In the genomic region with DNA sequence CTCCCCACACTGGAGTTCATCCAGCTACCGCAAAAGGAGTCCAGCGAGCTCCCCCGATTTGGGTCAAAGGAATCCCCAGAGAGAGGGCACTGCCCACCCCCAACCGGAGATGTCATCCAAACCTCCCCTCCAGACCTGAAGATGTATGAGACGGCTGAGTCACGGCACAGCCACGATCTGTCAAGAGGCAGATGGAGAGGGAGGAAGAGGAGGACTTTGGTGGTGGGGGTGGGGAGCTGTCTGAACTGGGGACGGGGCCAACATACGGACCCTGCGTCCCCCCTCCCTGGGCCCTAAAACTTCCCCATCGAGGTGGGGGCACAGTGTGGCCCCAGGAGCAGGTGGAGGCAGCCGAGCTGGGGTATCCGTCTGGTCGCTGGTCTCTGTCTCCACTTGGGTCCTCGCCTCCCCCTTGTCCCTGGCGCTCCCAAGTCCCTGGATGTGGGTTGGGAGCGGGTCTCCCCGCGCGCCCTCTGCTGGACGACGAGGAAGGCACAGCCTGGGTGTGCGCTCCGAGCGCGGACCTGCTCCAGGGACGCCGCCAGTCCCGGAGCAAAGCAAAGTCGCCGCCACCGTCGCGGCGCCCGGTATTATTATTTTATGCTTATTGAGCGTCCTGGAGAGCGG, we compare ENCODE assay signal across 1 cellular context.
TF ChIP-seq lines count a peak whose summit lies in the region.

No MANE protein-coding gene starts in this region.

TF ChIP-seq in K562, 482 proteins besides CTCF, POLR2A, EP300 and RAD21 (continued from another document and continues in another):
- TF ChIP-seq, protein P1, sequence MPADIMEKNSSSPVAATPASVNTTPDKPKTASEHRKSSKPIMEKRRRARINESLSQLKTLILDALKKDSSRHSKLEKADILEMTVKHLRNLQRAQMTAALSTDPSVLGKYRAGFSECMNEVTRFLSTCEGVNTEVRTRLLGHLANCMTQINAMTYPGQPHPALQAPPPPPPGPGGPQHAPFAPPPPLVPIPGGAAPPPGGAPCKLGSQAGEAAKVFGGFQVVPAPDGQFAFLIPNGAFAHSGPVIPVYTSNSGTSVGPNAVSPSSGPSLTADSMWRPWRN (IDR thresholded peaks at IDR 0.05; ENCODE audit: low read depth): no peak
- peak; percentile 93 for TF ChIP-seq GATAD2A (IDR thresholded peaks at IDR 0.05)
- TF ChIP-seq FOXJ3 (CRISPR knock-in tag; IDR thresholded peaks at IDR 0.05): no peak
- TF ChIP-seq ZNF830 (CRISPR knock-in tag; IDR thresholded peaks at IDR 0.05): peak; percentile 82; the same call in 1 of the 2 replicates
- peak; percentile 72 for TF ChIP-seq HMGN3 (IDR thresholded peaks at IDR 0.05; ENCODE audit: borderline replicate concordance, extremely low read depth, insufficient read length, low read depth, low read length)
- TF ChIP-seq CTBP1 (IDR thresholded peaks at IDR 0.05; ENCODE audit: borderline replicate concordance): peak; percentile 95
- peak; percentile 52; the same call in 1 of the 2 replicates for TF ChIP-seq PHF21A (IDR thresholded peaks at IDR 0.05; ENCODE audit: borderline replicate concordance, low read depth)
- peak; percentile 26; the same call in 1 of the 2 replicates for TF ChIP-seq TEAD4 (IDR thresholded peaks at IDR 0.05; ENCODE audit: low read length)
- no peak for TF ChIP-seq TEAD4 (CRISPR knock-in tag; IDR thresholded peaks at IDR 0.05; ENCODE audit: borderline replicate concordance)
- TF ChIP-seq YY1 (IDR thresholded peaks at IDR 0.05; ENCODE audit: borderline replicate concordance in 1 of 3, control insufficient read depth in 1 of 3, extremely low read depth in 1 of 3, insufficient read depth in 3 of 3, insufficient read length in 1 of 3, insufficient replicate concordance in 2 of 3, low read depth in 1 of 3, low read length in 2 of 3): peak in 2 of 3 experiments; percentile 58 to 69
- TF ChIP-seq CCAR2 (IDR thresholded peaks at IDR 0.05; ENCODE audit: low read depth, low read length): no peak
- peak; percentile 31; the same call in 1 of the 2 replicates for TF ChIP-seq CBFA2T3 (IDR thresholded peaks at IDR 0.05)
- TF ChIP-seq FOXK2 (conservative IDR thresholded peaks at IDR 0.05 in 1 of 2, IDR thresholded peaks at IDR 0.05 in 1 of 2; ENCODE audit: low read depth in 2 of 2): peak in 1 of 2 experiments; percentile 25; a peak in 1 of 4 replicates
- TF ChIP-seq, protein P2, sequence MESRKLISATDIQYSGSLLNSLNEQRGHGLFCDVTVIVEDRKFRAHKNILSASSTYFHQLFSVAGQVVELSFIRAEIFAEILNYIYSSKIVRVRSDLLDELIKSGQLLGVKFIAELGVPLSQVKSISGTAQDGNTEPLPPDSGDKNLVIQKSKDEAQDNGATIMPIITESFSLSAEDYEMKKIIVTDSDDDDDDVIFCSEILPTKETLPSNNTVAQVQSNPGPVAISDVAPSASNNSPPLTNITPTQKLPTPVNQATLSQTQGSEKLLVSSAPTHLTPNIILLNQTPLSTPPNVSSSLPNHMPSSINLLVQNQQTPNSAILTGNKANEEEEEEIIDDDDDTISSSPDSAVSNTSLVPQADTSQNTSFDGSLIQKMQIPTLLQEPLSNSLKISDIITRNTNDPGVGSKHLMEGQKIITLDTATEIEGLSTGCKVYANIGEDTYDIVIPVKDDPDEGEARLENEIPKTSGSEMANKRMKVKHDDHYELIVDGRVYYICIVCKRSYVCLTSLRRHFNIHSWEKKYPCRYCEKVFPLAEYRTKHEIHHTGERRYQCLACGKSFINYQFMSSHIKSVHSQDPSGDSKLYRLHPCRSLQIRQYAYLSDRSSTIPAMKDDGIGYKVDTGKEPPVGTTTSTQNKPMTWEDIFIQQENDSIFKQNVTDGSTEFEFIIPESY (CRISPR knock-in tag; IDR thresholded peaks at IDR 0.05): peak; percentile 68
- TF ChIP-seq SMARCA4 (IDR thresholded peaks at IDR 0.05): peak; percentile 37; the same call in 1 of the 2 replicates
- TF ChIP-seq, protein P3, sequence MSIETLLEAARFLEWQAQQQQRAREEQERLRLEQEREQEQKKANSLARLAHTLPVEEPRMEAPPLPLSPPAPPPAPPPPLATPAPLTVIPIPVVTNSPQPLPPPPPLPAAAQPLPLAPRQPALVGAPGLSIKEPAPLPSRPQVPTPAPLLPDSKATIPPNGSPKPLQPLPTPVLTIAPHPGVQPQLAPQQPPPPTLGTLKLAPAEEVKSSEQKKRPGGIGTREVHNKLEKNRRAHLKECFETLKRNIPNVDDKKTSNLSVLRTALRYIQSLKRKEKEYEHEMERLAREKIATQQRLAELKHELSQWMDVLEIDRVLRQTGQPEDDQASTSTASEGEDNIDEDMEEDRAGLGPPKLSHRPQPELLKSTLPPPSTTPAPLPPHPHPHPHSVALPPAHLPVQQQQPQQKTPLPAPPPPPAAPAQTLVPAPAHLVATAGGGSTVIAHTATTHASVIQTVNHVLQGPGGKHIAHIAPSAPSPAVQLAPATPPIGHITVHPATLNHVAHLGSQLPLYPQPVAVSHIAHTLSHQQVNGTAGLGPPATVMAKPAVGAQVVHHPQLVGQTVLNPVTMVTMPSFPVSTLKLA (conservative IDR thresholded peaks at IDR 0.05): peak; percentile 55 to 86; a peak in 3 of 4 replicates
- TF ChIP-seq, protein P4, sequence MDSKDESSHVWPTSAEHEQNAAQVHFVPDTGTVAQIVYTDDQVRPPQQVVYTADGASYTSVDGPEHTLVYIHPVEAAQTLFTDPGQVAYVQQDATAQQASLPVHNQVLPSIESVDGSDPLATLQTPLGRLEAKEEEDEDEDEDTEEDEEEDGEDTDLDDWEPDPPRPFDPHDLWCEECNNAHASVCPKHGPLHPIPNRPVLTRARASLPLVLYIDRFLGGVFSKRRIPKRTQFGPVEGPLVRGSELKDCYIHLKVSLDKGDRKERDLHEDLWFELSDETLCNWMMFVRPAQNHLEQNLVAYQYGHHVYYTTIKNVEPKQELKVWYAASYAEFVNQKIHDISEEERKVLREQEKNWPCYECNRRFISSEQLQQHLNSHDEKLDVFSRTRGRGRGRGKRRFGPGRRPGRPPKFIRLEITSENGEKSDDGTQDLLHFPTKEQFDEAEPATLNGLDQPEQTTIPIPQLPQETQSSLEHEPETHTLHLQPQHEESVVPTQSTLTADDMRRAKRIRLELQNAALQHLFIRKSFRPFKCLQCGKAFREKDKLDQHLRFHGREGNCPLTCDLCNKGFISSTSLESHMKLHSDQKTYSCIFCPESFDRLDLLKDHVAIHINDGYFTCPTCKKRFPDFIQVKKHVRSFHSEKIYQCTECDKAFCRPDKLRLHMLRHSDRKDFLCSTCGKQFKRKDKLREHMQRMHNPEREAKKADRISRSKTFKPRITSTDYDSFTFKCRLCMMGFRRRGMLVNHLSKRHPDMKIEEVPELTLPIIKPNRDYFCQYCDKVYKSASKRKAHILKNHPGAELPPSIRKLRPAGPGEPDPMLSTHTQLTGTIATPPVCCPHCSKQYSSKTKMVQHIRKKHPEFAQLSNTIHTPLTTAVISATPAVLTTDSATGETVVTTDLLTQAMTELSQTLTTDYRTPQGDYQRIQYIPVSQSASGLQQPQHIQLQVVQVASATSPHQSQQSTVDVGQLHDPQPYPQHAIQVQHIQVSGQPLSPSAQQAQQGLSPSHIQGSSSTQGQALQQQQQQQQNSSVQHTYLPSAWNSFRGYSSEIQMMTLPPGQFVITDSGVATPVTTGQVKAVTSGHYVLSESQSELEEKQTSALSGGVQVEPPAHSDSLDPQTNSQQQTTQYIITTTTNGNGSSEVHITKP (IDR thresholded peaks at IDR 0.05; ENCODE audit: partially characterized antibody): peak; percentile 86
- TF ChIP-seq SP1 (CRISPR knock-in tag; IDR thresholded peaks at IDR 0.05): peak; percentile 39; the same call in 1 of the 2 replicates
- peak; percentile 96 for TF ChIP-seq HNRNPLL (IDR thresholded peaks at IDR 0.05; ENCODE audit: low read depth, low read length, poor library complexity, severe bottlenecking)
- no peak for TF ChIP-seq KLF1 (tag; IDR thresholded peaks at IDR 0.05)
- TF ChIP-seq CREBBP (IDR thresholded peaks at IDR 0.05; ENCODE audit: low read depth, low read length): no peak
- no peak for TF ChIP-seq IRF2 (CRISPR knock-in tag; IDR thresholded peaks at IDR 0.05)
- TF ChIP-seq KLF16 (IDR thresholded peaks at IDR 0.05): peak; percentile 55
- TF ChIP-seq HDAC1 (IDR thresholded peaks at IDR 0.05): peak in 1 of 2 experiments; percentile 66; a peak in 2 of 4 replicates
- TF ChIP-seq CC2D1A (IDR thresholded peaks at IDR 0.05): peak; percentile 100
- TF ChIP-seq NEUROD1 (IDR thresholded peaks at IDR 0.05; ENCODE audit: borderline replicate concordance, low read depth, low read length, partially characterized antibody): no peak
- no peak for TF ChIP-seq ZNF224 (CRISPR knock-in tag; IDR thresholded peaks at IDR 0.05)
- no peak for TF ChIP-seq TARDBP (IDR thresholded peaks at IDR 0.05)
- TF ChIP-seq MECOM (CRISPR knock-in tag; IDR thresholded peaks at IDR 0.05): no peak
- peak; percentile 67; the same call in 1 of the 2 replicates for TF ChIP-seq C11orf30 (IDR thresholded peaks at IDR 0.05; ENCODE audit: low read depth)
- no peak for TF ChIP-seq ZZZ3 (IDR thresholded peaks at IDR 0.05)
- TF ChIP-seq MAFF (IDR thresholded peaks at IDR 0.05; ENCODE audit: low read length): 0 out of 2 replicates have a peak, but pooled peaks have one; percentile 18
- TF ChIP-seq, protein P5, sequence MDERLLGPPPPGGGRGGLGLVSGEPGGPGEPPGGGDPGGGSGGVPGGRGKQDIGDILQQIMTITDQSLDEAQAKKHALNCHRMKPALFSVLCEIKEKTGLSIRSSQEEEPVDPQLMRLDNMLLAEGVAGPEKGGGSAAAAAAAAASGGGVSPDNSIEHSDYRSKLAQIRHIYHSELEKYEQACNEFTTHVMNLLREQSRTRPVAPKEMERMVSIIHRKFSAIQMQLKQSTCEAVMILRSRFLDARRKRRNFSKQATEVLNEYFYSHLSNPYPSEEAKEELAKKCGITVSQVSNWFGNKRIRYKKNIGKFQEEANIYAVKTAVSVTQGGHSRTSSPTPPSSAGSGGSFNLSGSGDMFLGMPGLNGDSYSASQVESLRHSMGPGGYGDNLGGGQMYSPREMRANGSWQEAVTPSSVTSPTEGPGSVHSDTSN (CRISPR knock-in tag; IDR thresholded peaks at IDR 0.05; ENCODE audit: low read depth): no peak
- TF ChIP-seq, protein P5 (tag; conservative IDR thresholded peaks at IDR 0.05; ENCODE audit: low read depth): 0 out of 2 replicates have a peak, but pooled peaks have one; percentile 16
- peak; percentile 45 for TF ChIP-seq SMAD1 (IDR thresholded peaks at IDR 0.05; ENCODE audit: low read depth, low read length, partially characterized antibody)
- TF ChIP-seq MAFK (IDR thresholded peaks at IDR 0.05; ENCODE audit: low read length): peak; percentile 53; the same call in 1 of the 2 replicates
- peak; percentile 66 for TF ChIP-seq ATF7 (IDR thresholded peaks at IDR 0.05)
- peak; percentile 39; the same call in 1 of the 2 replicates for TF ChIP-seq FOSL1 (tag; conservative IDR thresholded peaks at IDR 0.05)
- 0 out of 2 replicates have a peak, but pooled peaks have one; percentile 29 for TF ChIP-seq MYNN (IDR thresholded peaks at IDR 0.05)
- no peak for TF ChIP-seq MYNN (CRISPR knock-in tag; IDR thresholded peaks at IDR 0.05)
- TF ChIP-seq ATF1 (CRISPR knock-in tag; IDR thresholded peaks at IDR 0.05): no peak
- peak; percentile 13; the same call in 1 of the 2 replicates for TF ChIP-seq ATF1 (tag; IDR thresholded peaks at IDR 0.05)
- TF ChIP-seq, protein P6, sequence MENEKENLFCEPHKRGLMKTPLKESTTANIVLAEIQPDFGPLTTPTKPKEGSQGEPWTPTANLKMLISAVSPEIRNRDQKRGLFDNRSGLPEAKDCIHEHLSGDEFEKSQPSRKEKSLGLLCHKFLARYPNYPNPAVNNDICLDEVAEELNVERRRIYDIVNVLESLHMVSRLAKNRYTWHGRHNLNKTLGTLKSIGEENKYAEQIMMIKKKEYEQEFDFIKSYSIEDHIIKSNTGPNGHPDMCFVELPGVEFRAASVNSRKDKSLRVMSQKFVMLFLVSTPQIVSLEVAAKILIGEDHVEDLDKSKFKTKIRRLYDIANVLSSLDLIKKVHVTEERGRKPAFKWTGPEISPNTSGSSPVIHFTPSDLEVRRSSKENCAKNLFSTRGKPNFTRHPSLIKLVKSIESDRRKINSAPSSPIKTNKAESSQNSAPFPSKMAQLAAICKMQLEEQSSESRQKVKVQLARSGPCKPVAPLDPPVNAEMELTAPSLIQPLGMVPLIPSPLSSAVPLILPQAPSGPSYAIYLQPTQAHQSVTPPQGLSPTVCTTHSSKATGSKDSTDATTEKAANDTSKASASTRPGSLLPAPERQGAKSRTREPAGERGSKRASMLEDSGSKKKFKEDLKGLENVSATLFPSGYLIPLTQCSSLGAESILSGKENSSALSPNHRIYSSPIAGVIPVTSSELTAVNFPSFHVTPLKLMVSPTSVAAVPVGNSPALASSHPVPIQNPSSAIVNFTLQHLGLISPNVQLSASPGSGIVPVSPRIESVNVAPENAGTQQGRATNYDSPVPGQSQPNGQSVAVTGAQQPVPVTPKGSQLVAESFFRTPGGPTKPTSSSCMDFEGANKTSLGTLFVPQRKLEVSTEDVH (IDR thresholded peaks at IDR 0.05; ENCODE audit: low read depth, partially characterized antibody): peak; percentile 15
- no peak for TF ChIP-seq CBX5 (IDR thresholded peaks at IDR 0.05; ENCODE audit: borderline replicate concordance, low read depth)
- peak; percentile 80; the same call in 1 of the 2 replicates for TF ChIP-seq CBFB (CRISPR knock-in tag; IDR thresholded peaks at IDR 0.05)
- no peak for TF ChIP-seq ZSCAN29 (IDR thresholded peaks at IDR 0.05)
- TF ChIP-seq SNIP1 (IDR thresholded peaks at IDR 0.05; ENCODE audit: low read depth): no peak
- TF ChIP-seq, protein P7, sequence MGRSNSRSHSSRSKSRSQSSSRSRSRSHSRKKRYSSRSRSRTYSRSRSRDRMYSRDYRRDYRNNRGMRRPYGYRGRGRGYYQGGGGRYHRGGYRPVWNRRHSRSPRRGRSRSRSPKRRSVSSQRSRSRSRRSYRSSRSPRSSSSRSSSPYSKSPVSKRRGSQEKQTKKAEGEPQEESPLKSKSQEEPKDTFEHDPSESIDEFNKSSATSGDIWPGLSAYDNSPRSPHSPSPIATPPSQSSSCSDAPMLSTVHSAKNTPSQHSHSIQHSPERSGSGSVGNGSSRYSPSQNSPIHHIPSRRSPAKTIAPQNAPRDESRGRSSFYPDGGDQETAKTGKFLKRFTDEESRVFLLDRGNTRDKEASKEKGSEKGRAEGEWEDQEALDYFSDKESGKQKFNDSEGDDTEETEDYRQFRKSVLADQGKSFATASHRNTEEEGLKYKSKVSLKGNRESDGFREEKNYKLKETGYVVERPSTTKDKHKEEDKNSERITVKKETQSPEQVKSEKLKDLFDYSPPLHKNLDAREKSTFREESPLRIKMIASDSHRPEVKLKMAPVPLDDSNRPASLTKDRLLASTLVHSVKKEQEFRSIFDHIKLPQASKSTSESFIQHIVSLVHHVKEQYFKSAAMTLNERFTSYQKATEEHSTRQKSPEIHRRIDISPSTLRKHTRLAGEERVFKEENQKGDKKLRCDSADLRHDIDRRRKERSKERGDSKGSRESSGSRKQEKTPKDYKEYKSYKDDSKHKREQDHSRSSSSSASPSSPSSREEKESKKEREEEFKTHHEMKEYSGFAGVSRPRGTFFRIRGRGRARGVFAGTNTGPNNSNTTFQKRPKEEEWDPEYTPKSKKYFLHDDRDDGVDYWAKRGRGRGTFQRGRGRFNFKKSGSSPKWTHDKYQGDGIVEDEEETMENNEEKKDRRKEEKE (IDR thresholded peaks at IDR 0.05; ENCODE audit: borderline replicate concordance in 1 of 2, control insufficient read depth in 1 of 2, low read depth in 2 of 2, low read length in 1 of 2): 0 out of 4 replicates have a peak, but pooled peaks of 1 of the 2 experiments have one; percentile 52
